ENCODE assay signal across 8 cellular contexts in the genomic region with DNA sequence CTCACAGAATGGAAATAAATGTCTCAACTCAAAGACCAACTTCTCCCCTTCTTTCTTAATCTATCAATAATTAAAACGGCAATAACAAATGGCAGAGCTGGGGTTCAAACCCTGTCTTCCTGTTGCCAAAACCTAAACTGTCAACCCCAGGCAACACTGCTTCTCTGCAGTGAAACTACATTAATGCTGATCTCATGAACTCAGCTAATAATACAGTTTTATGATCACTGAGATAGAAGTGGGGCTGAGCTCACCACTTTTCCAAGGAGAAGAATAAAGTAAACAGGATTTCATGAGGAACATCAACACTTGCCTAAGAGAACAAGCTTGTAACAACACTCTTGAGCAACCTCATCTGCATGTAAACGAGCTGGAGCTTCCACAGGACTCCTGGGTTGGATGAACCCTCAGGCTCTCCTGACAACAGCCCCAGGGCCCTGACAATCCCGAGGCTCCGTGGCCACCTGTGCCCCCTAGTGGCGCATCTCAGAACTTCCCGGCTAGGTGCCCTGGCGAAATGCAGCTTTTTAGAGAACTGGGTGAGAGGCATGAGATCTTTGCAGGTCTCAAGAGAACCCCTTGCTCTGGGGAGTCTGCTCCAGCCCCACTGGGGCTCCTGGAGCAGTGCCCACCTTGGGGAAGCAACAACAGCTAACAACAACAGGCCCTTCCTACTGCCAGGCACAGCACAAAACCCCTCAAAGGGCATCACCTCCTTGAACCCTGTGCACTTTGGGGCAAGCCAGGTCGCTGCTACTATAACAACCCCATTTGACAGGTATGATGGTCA.
A peak's percentile ranks its signal among the peaks of the same experiment; 100 is the strongest.
DNase-seq lines count a peak whose midpoint lies in the region; ATAC-seq and TF ChIP-seq lines count a peak whose summit lies in the region.

No MANE protein-coding gene starts in this region.

- peak; percentile 30 for DNase-seq in NCI-H82 treated with DMSO at 0.1 percent for 48 hours (lab: John Stamatoyannopoulos, UW; ENCODE audit: unreplicated experiment)
- peak; percentile 31 to 36 for DNase-seq in activated CD8-positive, alpha-beta memory T cell treated with anti-CD3 and anti-CD28 coated beads for 4 hours (ENCODE audit: low read depth in 2 of 2)
- DNase-seq in endodermal cell = peak; percentile 94
- peak; percentile 81 for DNase-seq in mucosa of gallbladder (ENCODE audit: low spot score)
- DNase-seq in stimulated activated CD8-positive, alpha-beta memory T cell treated with anti-CD3 and anti-CD28 coated beads, Interleukin-4, amount 100 ng/mL, for 4 hours (ENCODE audit: low read depth in 2 of 2, low spot score in 1 of 2) = peak; percentile 33 to 59

- no peaks in the 10 kb centered on the region for H3K36me3 Mint-ChIP-seq in endodermal cell (ENCODE audit: low read depth)

- 17 to 27% methylated on average over 7 to 8 of the region's 8 CpGs for WGBS in endodermal cell (ENCODE audit: insufficient coverage in 1 of 2, insufficient read length in 1 of 2), 2 experiments

- H3K27ac ChIP-seq in 22Rv1 (no peak overlapping the region), endodermal cell (ENCODE audit: low read depth, low read length) (no peak overlapping the region)

- no peaks in the 10 kb centered on the region for H3K9me3 ChIP-seq in endodermal cell (ENCODE audit: control insufficient read depth, low read length)

- no peak overlapping the region for H3K27ac Mint-ChIP-seq in endodermal cell

- peaks cover 14% of the 10 kb centered on the region for H3K4me1 Mint-ChIP-seq in endodermal cell

- H3K4me3 ChIP-seq in GM12875 (ENCODE audit: low read depth, low read length) (no peak overlapping the region), endodermal cell (ENCODE audit: low read length) (no peak overlapping the region)

- H3K4me1 ChIP-seq in endodermal cell (ENCODE audit: control insufficient read depth, insufficient read depth, low read length) = no peaks in the 10 kb centered on the region

- peak; percentile 59 for ATAC-seq in HG03097 (IDR thresholded peaks at IDR 0.05; ENCODE audit: low FRiP score, unreplicated experiment)

- H3K27me3 ChIP-seq in endodermal cell (ENCODE audit: control insufficient read depth, insufficient read depth, low read length, poor library complexity, severe bottlenecking) = no peaks in the 10 kb centered on the region

- no peaks in the 10 kb centered on the region for H3K36me3 ChIP-seq in endodermal cell (ENCODE audit: control insufficient read depth, insufficient read depth, low read length)

- H3K4me3 Mint-ChIP-seq in endodermal cell = no peak overlapping the region

- no peaks in the 10 kb centered on the region for H3K27me3 Mint-ChIP-seq in endodermal cell (ENCODE audit: insufficient read depth)

- peak; percentile 94 for TF ChIP-seq CTCF in 22Rv1 (IDR thresholded peaks at IDR 0.05)
- TF ChIP-seq CTCF in GM12875 (IDR thresholded peaks at IDR 0.05; ENCODE audit: borderline replicate concordance, insufficient read depth, low read depth, low read length) = peak; percentile 94
- TF ChIP-seq CTCF in endodermal cell (conservative IDR thresholded peaks at IDR 0.05) = peak; percentile 95

- no peak overlapping the region for H3K9ac ChIP-seq in endodermal cell (ENCODE audit: extremely low read depth, low read length, poor library complexity, severe bottlenecking)

- no peaks in the 10 kb centered on the region for H3K9me3 Mint-ChIP-seq in endodermal cell

Comparison
In these comparisons a context has a peak if more than half of its experiments do, and no peak if none do; other contexts are left out.
1. DNase-seq: peak in every context shown above with its lines; median percentile 94 in endodermal cell; 81 in mucosa of gallbladder; 46 in stimulated activated CD8-positive, alpha-beta memory T cell treated with anti-CD3 and anti-CD28 coated beads, Interleukin-4, amount 100 ng/mL, for 4 hours; 34 in activated CD8-positive, alpha-beta memory T cell treated with anti-CD3 and anti-CD28 coated beads for 4 hours; 30 in NCI-H82 treated with DMSO at 0.1 percent for 48 hours.